ENCODE assay signal across 8 cellular contexts in the genomic region with DNA sequence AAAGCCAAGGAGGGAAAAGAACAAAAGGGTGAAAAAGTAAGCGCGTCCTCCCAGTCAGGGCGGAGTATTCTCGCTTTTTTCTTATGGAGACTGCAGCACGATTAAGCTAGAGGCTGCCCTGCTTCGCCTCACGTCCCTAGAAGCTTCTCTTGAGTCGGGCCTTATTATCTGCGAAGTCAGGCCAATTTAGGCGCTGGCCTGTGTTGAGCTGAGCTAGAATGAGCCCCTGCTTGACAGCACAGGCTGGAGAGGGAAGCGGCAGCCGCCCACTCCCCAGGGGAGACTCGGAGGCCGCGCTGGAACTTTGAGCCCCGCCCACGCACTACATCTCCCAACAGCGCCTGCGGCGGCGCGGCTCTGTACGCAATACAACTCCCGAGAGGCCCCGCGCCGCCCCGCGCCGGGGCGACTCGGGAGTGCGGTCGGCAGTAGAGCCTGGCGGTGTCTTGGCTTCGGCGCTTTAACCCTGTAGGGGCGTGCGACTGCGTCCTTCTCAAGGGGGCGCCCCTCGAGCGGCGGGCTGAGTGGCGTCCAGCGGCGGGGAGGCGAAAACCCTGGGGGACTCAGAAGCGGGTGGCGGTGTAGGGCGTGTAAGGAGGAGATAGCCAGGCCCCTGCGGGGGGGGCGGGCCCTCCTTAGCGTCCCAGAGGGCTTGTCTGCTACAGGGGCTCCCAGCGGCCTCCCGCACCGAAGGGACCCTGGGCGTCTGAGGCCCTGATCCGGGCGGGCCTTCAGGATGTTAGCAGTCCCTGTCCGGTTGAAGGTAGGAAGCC. TPM values are rescaled to one million over a fixed set of nuclear protein-coding genes. Genes with fewer than 3 reads are reported as not detected.
DNase-seq lines count a peak whose midpoint lies in the region; ATAC-seq, FAIRE-seq and TF ChIP-seq lines count a peak whose summit lies in the region.

No MANE protein-coding gene starts in this region.

- peak overlapping the region; percentile 100 for H2AFZ ChIP-seq in keratinocyte (ENCODE audit: control insufficient read depth, low read length)

- peaks cover 3% of the 10 kb centered on the region for H3K9me1 ChIP-seq in keratinocyte (ENCODE audit: control insufficient read depth, extremely low read depth, insufficient read depth, low read length)

- H4K20me1 ChIP-seq in keratinocyte (ENCODE audit: control insufficient read depth, extremely low read depth, insufficient read depth, low read length): no peaks in the 10 kb centered on the region

- peaks cover 6% of the 10 kb centered on the region for H3K9me3 ChIP-seq in keratinocyte (ENCODE audit: control insufficient read depth, low read depth, low read length)

- H3K4me1 ChIP-seq in keratinocyte (ENCODE audit: control insufficient read depth, extremely low read depth, insufficient read depth, low read length): peaks cover 35% of the 10 kb centered on the region

- H3K79me2 ChIP-seq in keratinocyte (ENCODE audit: control insufficient read depth, insufficient read depth, low read length): peaks cover 21% of the 10 kb centered on the region

- H3K27me3 ChIP-seq in keratinocyte (ENCODE audit: control insufficient read depth, extremely low read depth, insufficient read depth, low read length): no peaks in the 10 kb centered on the region

- H3K9ac ChIP-seq in keratinocyte (ENCODE audit: control insufficient read depth, extremely low read depth, insufficient read depth, low read length): peak overlapping the region; percentile 97

- TF ChIP-seq CTCF in AG09319 (IDR thresholded peaks at IDR 0.05; ENCODE audit: low read depth, low read length) (peak; percentile 5), keratinocyte (optimal IDR thresholded peaks at IDR 0.05 in 1 of 3, IDR thresholded peaks at IDR 0.05 in 1 of 3, conservative IDR thresholded peaks at IDR 0.05 in 1 of 3; ENCODE audit: extremely low read depth in 1 of 3, insufficient read depth in 2 of 3, low read length in 3 of 3) (peak in 1 of 3 experiments; percentile 8)

- peaks cover 1 to 5% of the 10 kb centered on the region in 2 experiments for H3K36me3 ChIP-seq in keratinocyte (ENCODE audit: control insufficient read depth in 2 of 2, extremely low read depth in 1 of 2, insufficient read depth in 2 of 2, low read length in 2 of 2)

- peak overlapping the region; percentile 87 for H3K4me2 ChIP-seq in keratinocyte (ENCODE audit: control insufficient read depth, extremely low read depth, insufficient read depth, low read depth, low read length)

- H3K27ac ChIP-seq in caudate nucleus (ENCODE audit: low read depth, low read length): peak overlapping the region; percentile 100
- peak overlapping the region; percentile 97 for H3K27ac ChIP-seq in keratinocyte (ENCODE audit: control insufficient read depth, insufficient read depth, low read length)

- peak; percentile 78 for DNase-seq in AG09319 (ENCODE audit: extremely low read depth, low read depth)
- peak; percentile 87 for DNase-seq in NCI-H2227 treated with DMSO at 0.1 percent for 48 hours (lab: John Stamatoyannopoulos, UW)
- DNase-seq in activated CD4-positive, CD25-positive, alpha-beta regulatory T cell (lab: John Stamatoyannopoulos, UW): peak; percentile 71 to 74 (median 73)
- peak; percentile 52 to 91 (median 82) for DNase-seq in caudate nucleus (lab: John Stamatoyannopoulos, UW)
- DNase-seq in keratinocyte (ENCODE audit: low read depth, low spot score): peak; percentile 68
- DNase-seq in stimulated activated CD4-positive, alpha-beta T cell treated with anti-CD3 and anti-CD28 coated beads, Interleukin-12 subunit alpha, Interleukin-12 subunit beta, amount 100 ng/mL, for 48 hours (ENCODE audit: low read depth in 2 of 3, low spot score in 1 of 3): peak; percentile 82 to 86 (median 84)

- H3K4me3 ChIP-seq in keratinocyte (ENCODE audit: control insufficient read depth in 2 of 3, extremely low read depth in 1 of 3, insufficient read depth in 2 of 3, low read depth in 1 of 3, low read length in 3 of 3): peak overlapping the region; percentile 73 to 100 (median 94)

- dilution Hi-C loops in keratinocyte (cut with MboI; ENCODE audit: extremely low pct_ligation_motif_present, low sequenced_read_pairs): no loop called here

- ATAC-seq in GM18907 (IDR thresholded peaks at IDR 0.05; ENCODE audit: unreplicated experiment) (peak; percentile 71), HG03139 (IDR thresholded peaks at IDR 0.05; ENCODE audit: unreplicated experiment) (peak; percentile 55)

- no peak for FAIRE-seq in keratinocyte (lab: Jason Lieb, UNC)

RNA-seq across cellular contexts. Expression of a gene that starts 0.9 kb away (rescaled TPM):
- polyA plus RNA-seq in keratinocyte: 8.9 to 12.6 TPM (median 11.6 TPM) in 3 replicates
- polyA plus RNA-seq in keratinocyte (2011; ENCODE audit: low read depth): 6.0 TPM
- 6.0 and 10.6 TPM in 2 replicates for polyA plus RNA-seq in keratinocyte (2011; cell fraction: cytosol; rRNA removed)
- polyA plus RNA-seq in keratinocyte (2011; cell fraction: nucleus; rRNA removed): 13.0 and 15.3 TPM in 2 replicates
- 7.0 and 8.6 TPM in 2 replicates for polyA plus RNA-seq in keratinocyte (2012; ENCODE audit: low replicate concordance)
- polyA minus RNA-seq in keratinocyte: 6.3 to 22.8 TPM (median 21.8 TPM) in 3 replicates
- 12.1 TPM for polyA minus RNA-seq in keratinocyte (2011; cell fraction: cytosol; rRNA and poly(A)+ RNA removed)
- polyA minus RNA-seq in keratinocyte (2011; cell fraction: nucleus; rRNA and poly(A)+ RNA removed): 13.0 and 23.0 TPM in 2 replicates

RNA-seq across cellular contexts. Expression of a gene that starts 24.7 kb away (rescaled TPM):
- 86.2 to 169 TPM (median 129 TPM) in 3 replicates for polyA plus RNA-seq in keratinocyte
- 72.8 TPM for polyA plus RNA-seq in keratinocyte (2011; ENCODE audit: low read depth)
- 62.6 and 92.8 TPM in 2 replicates for polyA plus RNA-seq in keratinocyte (2011; cell fraction: cytosol; rRNA removed)
- 61.3 and 85.9 TPM in 2 replicates for polyA plus RNA-seq in keratinocyte (2011; cell fraction: nucleus; rRNA removed)
- polyA plus RNA-seq in keratinocyte (2012; ENCODE audit: low replicate concordance): 46.9 and 110 TPM in 2 replicates
- 51.2 to 89.2 TPM (median 69.7 TPM) in 3 replicates for polyA minus RNA-seq in keratinocyte
- 54.1 TPM for polyA minus RNA-seq in keratinocyte (2011; cell fraction: cytosol; rRNA and poly(A)+ RNA removed)
- polyA minus RNA-seq in keratinocyte (2011; cell fraction: nucleus; rRNA and poly(A)+ RNA removed): 30.2 and 56.5 TPM in 2 replicates

RNA-seq across cellular contexts. Expression of a gene that starts 55.8 kb away (rescaled TPM):
- 0.18 to 0.63 TPM (median 0.38 TPM) in 3 replicates for polyA plus RNA-seq in keratinocyte
- 3.7 TPM for polyA plus RNA-seq in keratinocyte (2011; ENCODE audit: low read depth)
- 0.22 and 0.45 TPM in 2 replicates for polyA plus RNA-seq in keratinocyte (2011; cell fraction: cytosol; rRNA removed)
- polyA plus RNA-seq in keratinocyte (2011; cell fraction: nucleus; rRNA removed): 0.93 and 1.5 TPM in 2 replicates
- 0.16 and 2.1 TPM in 2 replicates for polyA plus RNA-seq in keratinocyte (2012; ENCODE audit: low replicate concordance)
- 0.13 to 1.1 TPM in 2 of 3 replicates, not detected in the other for polyA minus RNA-seq in keratinocyte
- polyA minus RNA-seq in keratinocyte (2011; cell fraction: cytosol; rRNA and poly(A)+ RNA removed): not detected
- polyA minus RNA-seq in keratinocyte (2011; cell fraction: nucleus; rRNA and poly(A)+ RNA removed): 0.93 TPM in 1 of 2 replicates, not detected in the other

Comparison
In these comparisons a context has a peak if more than half of its experiments do, and no peak if none do; other contexts are left out.
1. Peak in every context shown above with its lines: DNase-seq, ATAC-seq, H3K4me3 ChIP-seq and H3K27ac ChIP-seq.